In genomic region chr6:83192871-83193746, GRCh38 we compare ENCODE assay signal across 1 cellular context.
A peak's percentile ranks its signal among the peaks of the same experiment; 100 is the strongest.
TF ChIP-seq lines count a peak whose summit lies in the region.

Gene PGM3, minus strand, starts transcription at chr6:83193265. Its CDS starts 2,253 bp downstream, at chr6:83191012.
Gene RWDD2A, plus strand, starts transcription at chr6:83193357. Its CDS starts 1,095 bp downstream, at chr6:83194452.

TF ChIP-seq in HepG2, 621 proteins besides CTCF, POLR2A, EP300 and RAD21 (continued from another document):
- TF ChIP-seq ZNF225 (CRISPR knock-in tag; IDR thresholded peaks at IDR 0.05) (peak; percentile 83; the same call in 1 of the 2 replicates), MAFG (CRISPR knock-in tag; IDR thresholded peaks at IDR 0.05) (no peak)
